ENCODE assay signal across 2 cellular contexts in the genomic region with DNA sequence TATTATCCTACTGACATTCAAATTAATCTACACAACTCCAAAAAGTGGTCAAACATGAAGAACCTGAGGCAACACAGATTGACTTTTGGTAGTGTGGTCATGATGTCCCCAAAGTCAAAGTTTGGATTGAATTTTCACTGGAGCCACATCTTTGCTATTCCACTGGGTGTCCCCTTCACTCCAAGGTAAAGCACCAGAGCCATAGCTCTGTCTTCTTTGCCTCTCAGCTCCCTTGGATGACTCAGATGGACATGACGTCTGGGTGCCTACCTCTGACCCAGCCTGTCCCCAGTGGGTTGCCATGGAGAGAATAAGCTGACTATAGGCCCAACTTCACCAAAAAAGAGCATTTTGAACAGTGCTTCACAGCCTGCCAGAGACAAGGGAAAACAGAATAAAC.
TF ChIP-seq lines count a peak whose summit lies in the region.

No MANE protein-coding gene starts in this region.

TF ChIP-seq in IMR-90, 13 proteins besides CTCF, POLR2A, EP300 and RAD21:
- no peak for TF ChIP-seq CHD1 (IDR thresholded peaks at IDR 0.05; ENCODE audit: low read depth, low read length)
- no peak for TF ChIP-seq FOS (IDR thresholded peaks at IDR 0.05; ENCODE audit: low read depth, low read length)
- TF ChIP-seq BHLHE40 (IDR thresholded peaks at IDR 0.05; ENCODE audit: low read depth, low read length): no peak
- TF ChIP-seq, protein P1, sequence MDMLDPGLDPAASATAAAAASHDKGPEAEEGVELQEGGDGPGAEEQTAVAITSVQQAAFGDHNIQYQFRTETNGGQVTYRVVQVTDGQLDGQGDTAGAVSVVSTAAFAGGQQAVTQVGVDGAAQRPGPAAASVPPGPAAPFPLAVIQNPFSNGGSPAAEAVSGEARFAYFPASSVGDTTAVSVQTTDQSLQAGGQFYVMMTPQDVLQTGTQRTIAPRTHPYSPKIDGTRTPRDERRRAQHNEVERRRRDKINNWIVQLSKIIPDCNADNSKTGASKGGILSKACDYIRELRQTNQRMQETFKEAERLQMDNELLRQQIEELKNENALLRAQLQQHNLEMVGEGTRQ (IDR thresholded peaks at IDR 0.05; ENCODE audit: low read depth, low read length): no peak
TF ChIP-seq in IMR-90: peak in this region for 0.

TF ChIP-seq in HepG2, 621 proteins besides CTCF, POLR2A, EP300 and RAD21:
- TF ChIP-seq, protein P2, sequence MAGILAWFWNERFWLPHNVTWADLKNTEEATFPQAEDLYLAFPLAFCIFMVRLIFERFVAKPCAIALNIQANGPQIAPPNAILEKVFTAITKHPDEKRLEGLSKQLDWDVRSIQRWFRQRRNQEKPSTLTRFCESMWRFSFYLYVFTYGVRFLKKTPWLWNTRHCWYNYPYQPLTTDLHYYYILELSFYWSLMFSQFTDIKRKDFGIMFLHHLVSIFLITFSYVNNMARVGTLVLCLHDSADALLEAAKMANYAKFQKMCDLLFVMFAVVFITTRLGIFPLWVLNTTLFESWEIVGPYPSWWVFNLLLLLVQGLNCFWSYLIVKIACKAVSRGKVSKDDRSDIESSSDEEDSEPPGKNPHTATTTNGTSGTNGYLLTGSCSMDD (CRISPR knock-in tag; IDR thresholded peaks at IDR 0.05): no peak
- TF ChIP-seq CHCHD3 (CRISPR knock-in tag; IDR thresholded peaks at IDR 0.05) (no peak), ARNT2 (CRISPR knock-in tag; IDR thresholded peaks at IDR 0.05; ENCODE audit: low read depth) (no peak), STAG1 (CRISPR knock-in tag; IDR thresholded peaks at IDR 0.05) (peak; percentile 35)
- TF ChIP-seq, protein P3, sequence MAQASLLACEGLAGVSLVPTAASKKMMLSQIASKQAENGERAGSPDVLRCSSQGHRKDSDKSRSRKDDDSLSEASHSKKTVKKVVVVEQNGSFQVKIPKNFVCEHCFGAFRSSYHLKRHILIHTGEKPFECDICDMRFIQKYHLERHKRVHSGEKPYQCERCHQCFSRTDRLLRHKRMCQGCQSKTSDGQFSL (CRISPR knock-in tag; IDR thresholded peaks at IDR 0.05): no peak
